15 cellular contexts compared by ENCODE assay signal in genomic region chr4:55381502-55381901, GRCh38. TPM values are rescaled to one million over a fixed set of nuclear protein-coding genes. Genes with fewer than 3 reads are reported as not detected.
DNase-seq lines count a peak whose midpoint lies in the region; FAIRE-seq and TF ChIP-seq lines count a peak whose summit lies in the region.
"Had no signal": no experiment of that assay in that cellular context is flagged by ENCODE, and none has a peak within 500 bp of the region (broad histone marks: within the 10 kb centered on the region; RNA-seq: fewer than 3 reads in every experiment).

No MANE protein-coding gene starts in this region.

- H3K4me2 ChIP-seq in H1 (ENCODE audit: insufficient read depth in 1 of 2, low read depth in 2 of 2, low read length in 2 of 2) = no peak overlapping the region
- no peak overlapping the region for H3K4me2 ChIP-seq in neuronal stem cell (ENCODE audit: insufficient read depth, low read length, poor library complexity, severe bottlenecking)
- H3K4me2 ChIP-seq: BLaER1, GM23338 had no signal

- H3K4me3 ChIP-seq in H1 (ENCODE audit: extremely low read depth in 1 of 4, insufficient read depth in 2 of 4, low read depth in 3 of 4, low read length in 4 of 4) (no peak overlapping the region), neuronal stem cell (ENCODE audit: low read length in 2 of 2) (no peak overlapping the region)
- H3K4me3 ChIP-seq: BLaER1, GM23338 had no signal

- H4K8ac ChIP-seq in H1 (ENCODE audit: extremely low read depth, insufficient read depth, low read length) = no peak overlapping the region
- H4K8ac ChIP-seq in neuronal stem cell (ENCODE audit: low read depth, low read length) = no peak overlapping the region

- DNase-seq in NCI-H82 (lab: John Stamatoyannopoulos, UW) (peak; percentile 54), NCI-H82 treated with DMSO at 0.1 percent for 48 hours (lab: John Stamatoyannopoulos, UW; ENCODE audit: unreplicated experiment) (no peak), NCI-H524 treated with DMSO at 0.1 percent for 48 hours (lab: John Stamatoyannopoulos, UW) (peak; percentile 17), H1 (ENCODE audit: low read depth in 1 of 2, low spot score in 2 of 2) (no peak), neuronal stem cell (ENCODE audit: low spot score) (no peak), NCI-H2171 treated with DMSO at 0.1 percent for 48 hours (lab: John Stamatoyannopoulos, UW) (no peak), GM19240 (ENCODE audit: insufficient read length, low spot score) (no peak), KBM-7 (no peak)
- DNase-seq: AML-193; CD4-positive, CD25-positive, alpha-beta regulatory T cell; DMS53; H9 had no signal

- FAIRE-seq in H1 (lab: Jason Lieb, UNC) = no peak

- no peaks in the 10 kb centered on the region for H3K79me2 ChIP-seq in H1 (ENCODE audit: control insufficient read depth in 1 of 2, insufficient read depth in 2 of 2, low read length in 2 of 2)

- H2BK5ac ChIP-seq in H1 (ENCODE audit: low read depth, low read length) (no peak overlapping the region), neuronal stem cell (ENCODE audit: low read length) (no peak overlapping the region)

- TF ChIP-seq POLR2A in H1 (IDR thresholded peaks at IDR 0.05; ENCODE audit: control extremely low read depth in 1 of 2, low read depth in 2 of 2, low read length in 2 of 2) = no peak

- no peaks in the 10 kb centered on the region for H3K27me3 ChIP-seq in H1 (replicated peaks in 1 of 4; ENCODE audit: control insufficient read depth in 3 of 4, extremely low read depth in 1 of 4, insufficient read depth in 3 of 4, low read length in 3 of 4)
- no peaks in the 10 kb centered on the region for H3K27me3 ChIP-seq in neuronal stem cell (ENCODE audit: control insufficient read depth in 3 of 3, insufficient read depth in 3 of 3, low read depth in 1 of 3, low read length in 3 of 3)
- H3K27me3 ChIP-seq: BLaER1 had no signal

- no peak for TF ChIP-seq CTCF in H1 (IDR thresholded peaks at IDR 0.05; ENCODE audit: control extremely low read depth in 1 of 3, insufficient read depth in 1 of 3, low read depth in 1 of 3, low read length in 3 of 3)

- H2BK120ac ChIP-seq in H1 (replicated peaks; ENCODE audit: low read depth, low read length) (no peak overlapping the region), neuronal stem cell (ENCODE audit: low read depth, low read length) (no peak overlapping the region)

- H3K14ac ChIP-seq in H1 (ENCODE audit: insufficient read length) (no peak overlapping the region), neuronal stem cell (ENCODE audit: low read length) (no peak overlapping the region)

- H3K4ac ChIP-seq in H1 (replicated peaks; ENCODE audit: insufficient read length, low read depth, low read length) (no peak overlapping the region), neuronal stem cell (ENCODE audit: low read length) (no peak overlapping the region)

- H2BK20ac ChIP-seq in H1 (ENCODE audit: low read length) = no peak overlapping the region

- H3K18ac ChIP-seq in H1 (ENCODE audit: extremely low read depth, low read length) = no peak overlapping the region
- H3K18ac ChIP-seq in neuronal stem cell (ENCODE audit: low read length) = peak overlapping the region; percentile 38

- POLR2A ChIA-PET in H1 (lab: Charles Lee; ENCODE audit: partially characterized antibody) = interaction anchor here (0.6 kb wide), 1 partner anchor 20 kb away, joined by 3 read pairs; no protein-coding TSS in a partner anchor

- H3K36me3 ChIP-seq in H1 (ENCODE audit: control insufficient read depth in 2 of 4, insufficient read depth in 4 of 4, low read length in 3 of 4) (no peaks in the 10 kb centered on the region), neuronal stem cell (replicated peaks in 1 of 2; ENCODE audit: control insufficient read depth in 2 of 2, insufficient read depth in 2 of 2, low read length in 2 of 2) (no peaks in the 10 kb centered on the region)
- H3K36me3 ChIP-seq: BLaER1 had no signal

- H2BK12ac ChIP-seq in H1 (ENCODE audit: low read depth, low read length) (no peak overlapping the region), neuronal stem cell (ENCODE audit: low read length) (no peak overlapping the region)

- H3K56ac ChIP-seq in H1 (replicated peaks; ENCODE audit: insufficient read length, low read depth, low read length) = no peak overlapping the region

- no peaks in the 10 kb centered on the region for H3K79me1 ChIP-seq in H1 (ENCODE audit: low read depth, low read length)
- no peaks in the 10 kb centered on the region for H3K79me1 ChIP-seq in neuronal stem cell (ENCODE audit: low read depth, low read length)

- H3K23ac ChIP-seq in H1 (ENCODE audit: insufficient read length) = no peak overlapping the region
- H3K23ac ChIP-seq in neuronal stem cell (ENCODE audit: low read depth, low read length, poor library complexity) = no peak overlapping the region

- 0 out of 2 replicates have a peak overlapping the region, but pooled peaks have one; percentile 0 for H2AFZ ChIP-seq in H1 (ENCODE audit: low read length)
- H2AFZ ChIP-seq in neuronal stem cell (ENCODE audit: low read length) = no peak overlapping the region
- H2AFZ ChIP-seq: GM23338 had no signal

- no peaks in the 10 kb centered on the region for H4K20me1 ChIP-seq in H1 (replicated peaks in 1 of 2; ENCODE audit: control insufficient read depth in 1 of 2, insufficient read depth in 2 of 2, low read length in 2 of 2)
- H4K20me1 ChIP-seq: BLaER1 had no signal

- H4K91ac ChIP-seq in H1 (replicated peaks; ENCODE audit: insufficient read length, low read length) = no peak overlapping the region
- no peak overlapping the region for H4K91ac ChIP-seq in neuronal stem cell (ENCODE audit: low read depth, low read length, poor library complexity)

- TF ChIP-seq EP300 in H1 (IDR thresholded peaks at IDR 0.05; ENCODE audit: borderline replicate concordance in 1 of 2, low read depth in 2 of 2, low read length in 2 of 2) = no peak

- H3K4me1 ChIP-seq in H1 (replicated peaks in 1 of 4; ENCODE audit: control insufficient read depth in 3 of 4, insufficient read depth in 4 of 4, low read length in 3 of 4) (no peaks in the 10 kb centered on the region), neuronal stem cell (ENCODE audit: control insufficient read depth in 2 of 2, insufficient read depth in 1 of 2, low read depth in 1 of 2, low read length in 2 of 2) (peaks cover 0 to 2% of the 10 kb centered on the region in 2 donors)
- H3K4me1 ChIP-seq: BLaER1 had no signal

- no peak for TF ChIP-seq RAD21 in H1 (IDR thresholded peaks at IDR 0.05 in 1 of 2, conservative IDR thresholded peaks at IDR 0.05 in 1 of 2; ENCODE audit: low read depth in 2 of 2, low read length in 2 of 2)

- H3K27ac ChIP-seq in H1 (ENCODE audit: low read depth, low read length) (no peak overlapping the region), neuronal stem cell (replicated peaks; ENCODE audit: low read length) (no peak overlapping the region)
- H3K27ac ChIP-seq: 22Rv1, BLaER1 had no signal

- no peak overlapping the region for H4K5ac ChIP-seq in H1 (ENCODE audit: insufficient read length, low read depth, low read length)

- no peaks in the 10 kb centered on the region for H3K23me2 ChIP-seq in H1 (ENCODE audit: low read depth, low read length)

- H3K9ac ChIP-seq in H1 (replicated peaks in 1 of 4; ENCODE audit: extremely low read depth in 1 of 4, low read depth in 3 of 4, low read length in 3 of 4) (no peak overlapping the region), neuronal stem cell (ENCODE audit: low read depth, low read length, poor library complexity) (no peak overlapping the region)
- H3K9ac ChIP-seq: BLaER1 had no signal

- WGBS in H1 (ENCODE audit: extremely low coverage in 1 of 2, insufficient coverage in 1 of 2, insufficient read length in 1 of 2, insufficient replicate concordance in 2 of 2, low coverage in 1 of 2, low lambda C conversion rate in 2 of 2, missing lambda C conversion rate in 1 of 2), 2 experiments = 87% methylated on average over 7 of the region's 7 CpGs; no CpG with 5 or more reads in 1 of the 2 experiments
- WGBS in neuronal stem cell (ENCODE audit: extremely low coverage in 2 of 2, insufficient read length in 2 of 2, insufficient replicate concordance in 1 of 2), 2 donors = no CpG with 5 or more reads among the region's 7 CpGs

- H2BK15ac ChIP-seq in H1 (ENCODE audit: low read length) (no peak overlapping the region), neuronal stem cell (ENCODE audit: low read length) (peak overlapping the region; percentile 32)

- no peak overlapping the region for H2AK5ac ChIP-seq in H1 (ENCODE audit: low read depth, low read length)
- no peak overlapping the region for H2AK5ac ChIP-seq in neuronal stem cell (ENCODE audit: low read depth, low read length)

- CTCF ChIA-PET in H1 (lab: Charles Lee; ENCODE audit: partially characterized antibody) = interaction anchor here (0.6 kb wide), 1 partner anchor 575 kb away, joined by 4 read pairs; no protein-coding TSS in a partner anchor

- H3K9me3 ChIP-seq in H1 (ENCODE audit: insufficient read depth in 2 of 2, low read depth in 1 of 2, low read length in 1 of 2) (no peaks in the 10 kb centered on the region), neuronal stem cell (replicated peaks in 1 of 2; ENCODE audit: control insufficient read depth in 2 of 2, insufficient read depth in 1 of 2, low read depth in 1 of 2, low read length in 2 of 2) (no peaks in the 10 kb centered on the region)
- H3K9me3 ChIP-seq: BLaER1 had no signal

- in situ Hi-C loops in KBM-7 (cut with MboI; ENCODE audit: low pct_unique_long_range_greater_than_20kb, low sequenced_read_pairs) = no loop called here

RNA-seq across cellular contexts. Expression of gene TMEM165, which starts 14.3 kb away (rescaled TPM):
- total RNA-seq in H1 (2021; fragmentation: NEBNext Ultra II Directional; extraction: Animal tissue kit (Norgen Biotek cat#: 25700)) = 77.7 and 85.5 TPM in 2 replicates
- polyA plus RNA-seq in H1 (2011; rRNA removed) = 123 and 125 TPM in 2 replicates
- polyA plus RNA-seq in H1 (2011; cell fraction: cytosol; rRNA removed) = 77.0 TPM
- 62.2 TPM for polyA plus RNA-seq in H1 (2011; cell fraction: nucleus; rRNA removed)
- polyA plus RNA-seq in H1 (2012, experiment 1 of 2) = 46.1 to 68.7 TPM (median 50.2 TPM) in 4 replicates
- 37.4 TPM for polyA plus RNA-seq in H1 (2012, experiment 2 of 2)
- 86.9 TPM for polyA plus RNA-seq in H1 (2013, experiment 1 of 2)
- 102 TPM for polyA plus RNA-seq in H1 (2013, experiment 2 of 2)
- polyA minus RNA-seq in H1 (2011; rRNA and poly(A)+ RNA removed) = 144 TPM in 2 replicates
- 84.8 TPM for polyA minus RNA-seq in H1 (2011; cell fraction: cytosol; rRNA and poly(A)+ RNA removed)
- polyA minus RNA-seq in H1 (2011; cell fraction: nucleus; rRNA and poly(A)+ RNA removed) = 152 TPM
- 29.4 TPM for polyA plus RNA-seq in neuronal stem cell (2013, experiment 1 of 2)
- polyA plus RNA-seq in neuronal stem cell (2013, experiment 2 of 2) = 31.3 TPM

RNA-seq across cellular contexts. Expression of gene SRD5A3, which starts 35.5 kb away (rescaled TPM):
- 19.4 and 19.6 TPM in 2 replicates for total RNA-seq in H1 (2021; fragmentation: NEBNext Ultra II Directional; extraction: Animal tissue kit (Norgen Biotek cat#: 25700))
- 16.4 and 34.6 TPM in 2 replicates for polyA plus RNA-seq in H1 (2011; rRNA removed)
- 12.9 TPM for polyA plus RNA-seq in H1 (2011; cell fraction: cytosol; rRNA removed)
- 6.5 TPM for polyA plus RNA-seq in H1 (2011; cell fraction: nucleus; rRNA removed)
- polyA plus RNA-seq in H1 (2012, experiment 1 of 2) = 16.0 to 26.6 TPM (median 25.0 TPM) in 4 replicates
- polyA plus RNA-seq in H1 (2012, experiment 2 of 2) = 12.9 TPM
- polyA plus RNA-seq in H1 (2013, experiment 1 of 2) = 34.3 TPM
- polyA plus RNA-seq in H1 (2013, experiment 2 of 2) = 45.3 TPM
- 23.1 and 37.4 TPM in 2 replicates for polyA minus RNA-seq in H1 (2011; rRNA and poly(A)+ RNA removed)
- 8.6 TPM for polyA minus RNA-seq in H1 (2011; cell fraction: cytosol; rRNA and poly(A)+ RNA removed)
- polyA minus RNA-seq in H1 (2011; cell fraction: nucleus; rRNA and poly(A)+ RNA removed) = 5.8 TPM
- polyA plus RNA-seq in neuronal stem cell (2013, experiment 1 of 2) = 11.9 TPM
- 11.9 TPM for polyA plus RNA-seq in neuronal stem cell (2013, experiment 2 of 2)

Comparison
In these comparisons a context has a peak if more than half of its experiments do, and no peak if none do; other contexts are left out.
1. DNase-seq: peak in NCI-H82 (single experiment) and NCI-H524 treated with DMSO at 0.1 percent for 48 hours (single experiment); none in NCI-H82 treated with DMSO at 0.1 percent for 48 hours (single experiment), H1 (0 of 2), neuronal stem cell (single experiment), NCI-H2171 treated with DMSO at 0.1 percent for 48 hours (single experiment), GM19240 (single experiment) and KBM-7 (single experiment).